In genomic region chr2:45014016-45014702, GRCh38 we compare ENCODE assay signal across 9 cellular contexts. TPM values are rescaled to one million over a fixed set of nuclear protein-coding genes. Genes with fewer than 3 reads are reported as not detected.
A peak's percentile ranks its signal among the peaks of the same experiment; 100 is the strongest.
DNase-seq lines count a peak whose midpoint lies in the region; ATAC-seq and TF ChIP-seq lines count a peak whose summit lies in the region.
"Had no signal": no experiment of that assay in that cellular context is flagged by ENCODE, and none has a peak within 500 bp of the region (broad histone marks: within the 10 kb centered on the region; RNA-seq: fewer than 3 reads in every experiment).

No MANE protein-coding gene starts in this region.

- H3K4me2 ChIP-seq in PC-9 = peak overlapping the region; percentile 67

- H3K4me3 ChIP-seq in PC-9 (peak overlapping the region; percentile 45; the same call in 1 of the 2 replicates), muscle layer of duodenum (ENCODE audit: low read depth in 1 of 2, low read length in 2 of 2) (peak overlapping the region; percentile 21 to 57)

- peak; percentile 74 for TF ChIP-seq CTCF in PC-9 (conservative IDR thresholded peaks at IDR 0.05)
- TF ChIP-seq CTCF in endothelial cell (IDR thresholded peaks at IDR 0.05; ENCODE audit: unreplicated experiment) = peak; percentile 84

- H3K4me3 Mint-ChIP-seq in activated naive CD4-positive, alpha-beta T cell treated with anti-CD3 and anti-CD28 coated beads, Interleukin-2, amount 10 ng/mL, durations not matched to agents 7 days and 5 days = no peak overlapping the region
- H3K4me3 Mint-ChIP-seq in endothelial cell (ENCODE audit: unreplicated experiment) = peak overlapping the region; percentile 69
- H3K4me3 Mint-ChIP-seq: activated naive CD4-positive, alpha-beta T cell treated with anti-CD3 and anti-CD28 coated beads, Interleukin-2, amount 50 U/mL, for 24 hours had no signal

- H3K36me3 ChIP-seq in PC-9 (ENCODE audit: low read depth) (no peaks in the 10 kb centered on the region), muscle layer of duodenum (ENCODE audit: control insufficient read depth in 1 of 2, insufficient read depth in 2 of 2, low read length in 2 of 2) (no peaks in the 10 kb centered on the region)

- H3K27me3 Mint-ChIP-seq in activated naive CD4-positive, alpha-beta T cell treated with anti-CD3 and anti-CD28 coated beads, Interleukin-2, amount 10 ng/mL, durations not matched to agents 7 days and 5 days = peaks cover 96% of the 10 kb centered on the region
- peaks cover 23% of the 10 kb centered on the region for H3K27me3 Mint-ChIP-seq in endothelial cell (ENCODE audit: unreplicated experiment)

- POLR2A ChIA-PET in PC-9 (lab: Charles Lee; ENCODE audit: unreplicated experiment) = no interaction called here

- ATAC-seq in GM18502 (IDR thresholded peaks at IDR 0.05; ENCODE audit: poor library complexity, unreplicated experiment) = no peak
- ATAC-seq in GM18861 (IDR thresholded peaks at IDR 0.05; ENCODE audit: unreplicated experiment) = no peak

- H4K20me1 ChIP-seq in PC-9 (ENCODE audit: insufficient read depth) = no peaks in the 10 kb centered on the region

- no peaks in the 10 kb centered on the region for H3K9me2 ChIP-seq in PC-9 (ENCODE audit: insufficient read depth)

- H3K9me3 ChIP-seq in PC-9 (ENCODE audit: insufficient read depth, low read depth) (no peaks in the 10 kb centered on the region), muscle layer of duodenum (ENCODE audit: control insufficient read depth in 1 of 2, low read length in 2 of 2) (no peaks in the 10 kb centered on the region)

- H3K27me3 ChIP-seq in PC-9 (ENCODE audit: insufficient read depth, low read depth) = no peaks in the 10 kb centered on the region
- peaks cover 55% of the 10 kb centered on the region for H3K27me3 ChIP-seq in muscle layer of duodenum (ENCODE audit: low read depth, low read length)

- no peaks in the 10 kb centered on the region for H3K79me2 ChIP-seq in PC-9 (ENCODE audit: low read depth)

- no peaks in the 10 kb centered on the region for H3K36me3 Mint-ChIP-seq in activated naive CD4-positive, alpha-beta T cell treated with anti-CD3 and anti-CD28 coated beads, Interleukin-2, amount 10 ng/mL, durations not matched to agents 7 days and 5 days
- no peaks in the 10 kb centered on the region for H3K36me3 Mint-ChIP-seq in endothelial cell (ENCODE audit: low read depth, unreplicated experiment)
- H3K36me3 Mint-ChIP-seq: activated naive CD4-positive, alpha-beta T cell treated with anti-CD3 and anti-CD28 coated beads, Interleukin-2, amount 50 U/mL, for 24 hours had no signal

- peak overlapping the region; percentile 66 for H3K27ac Mint-ChIP-seq in activated naive CD4-positive, alpha-beta T cell treated with anti-CD3 and anti-CD28 coated beads, Interleukin-2, amount 10 ng/mL, durations not matched to agents 7 days and 5 days
- H3K27ac Mint-ChIP-seq in endothelial cell (ENCODE audit: unreplicated experiment) = no peak overlapping the region
- H3K27ac Mint-ChIP-seq: activated naive CD4-positive, alpha-beta T cell treated with anti-CD3 and anti-CD28 coated beads, Interleukin-2, amount 50 U/mL, for 24 hours had no signal

- H2AFZ ChIP-seq in PC-9 = no peak overlapping the region

- H3K4me1 Mint-ChIP-seq in activated naive CD4-positive, alpha-beta T cell treated with anti-CD3 and anti-CD28 coated beads, Interleukin-2, amount 10 ng/mL, durations not matched to agents 7 days and 5 days = peaks cover 11% of the 10 kb centered on the region
- H3K4me1 Mint-ChIP-seq in endothelial cell (ENCODE audit: unreplicated experiment) = peaks cover 13% of the 10 kb centered on the region

- H3F3A ChIP-seq in PC-9 (ENCODE audit: insufficient read depth, low read depth) = no peaks in the 10 kb centered on the region; the same call in 1 of the 2 replicates

- H3K4me1 ChIP-seq in PC-9 (replicated peaks; ENCODE audit: insufficient read depth) (peaks cover 9% of the 10 kb centered on the region), muscle layer of duodenum (ENCODE audit: control insufficient read depth in 1 of 2, insufficient read depth in 2 of 2, low read length in 2 of 2) (peaks cover 0 to 39% of the 10 kb centered on the region in 2 donors)

- peak; percentile 49 for DNase-seq in activated naive CD4-positive, alpha-beta T cell treated with anti-CD3 and anti-CD28 coated beads, Interleukin-2, amount 10 ng/mL, durations not matched to agents 7 days and 5 days
- no peak for DNase-seq in activated naive CD4-positive, alpha-beta T cell treated with anti-CD3 and anti-CD28 coated beads, Interleukin-2, amount 50 U/mL, for 16 hours
- DNase-seq in PC-9 = peak in 1 of 2 experiments; percentile 53
- peak; percentile 80 for DNase-seq in endothelial cell (ENCODE audit: low spot score)
- DNase-seq in activated gamma-delta T cell treated with Interleukin-2 at 50 U/mL for 16 hours = no peak

- CTCF ChIA-PET in activated naive CD4-positive, alpha-beta T cell treated with anti-CD3 and anti-CD28 coated beads, Interleukin-2, amount 10 ng/mL, durations not matched to agents 7 days and 5 days (lab: Charles Lee) = interaction anchor here (0.6 to 2.0 kb wide), 6 partner anchors 14 to 202 kb away, joined by 3 to 11 read pairs (median 4); no protein-coding TSS in a partner anchor
- CTCF ChIA-PET in PC-9 (lab: Charles Lee) = no interaction called here

- H3K9me3 Mint-ChIP-seq in activated naive CD4-positive, alpha-beta T cell treated with anti-CD3 and anti-CD28 coated beads, Interleukin-2, amount 10 ng/mL, durations not matched to agents 7 days and 5 days = no peaks in the 10 kb centered on the region
- no peaks in the 10 kb centered on the region for H3K9me3 Mint-ChIP-seq in endothelial cell (ENCODE audit: unreplicated experiment)
- H3K9me3 Mint-ChIP-seq: activated naive CD4-positive, alpha-beta T cell treated with anti-CD3 and anti-CD28 coated beads, Interleukin-2, amount 50 U/mL, for 24 hours had no signal

- intact Hi-C loops in PC-9 (cut with micrococcal nuclease; ENCODE audit: unreplicated experiment) = no loop called here

- H3K27ac ChIP-seq in PC-9 (no peak overlapping the region), muscle layer of duodenum (ENCODE audit: low read length) (no peak overlapping the region)

- no TSS peak for BruUV-seq in PC-9 (replicated peaks; lab: Mats Ljungman, UMichigan)

RNA-seq across cellular contexts. Expression of gene SIX2, which starts 4.9 kb away (rescaled TPM):
- 10.2 and 11.9 TPM in 2 replicates for total RNA-seq in PC-9 (2021)
- 2.0 TPM for total RNA-seq in endothelial cell (ENCODE audit: unreplicated experiment)

Comparison
In these comparisons a context has a peak if more than half of its experiments do, and no peak if none do; other contexts are left out.
1. DNase-seq: peak in activated naive CD4-positive, alpha-beta T cell treated with anti-CD3 and anti-CD28 coated beads, Interleukin-2, amount 10 ng/mL, durations not matched to agents 7 days and 5 days (single experiment) and endothelial cell (single experiment); none in activated naive CD4-positive, alpha-beta T cell treated with anti-CD3 and anti-CD28 coated beads, Interleukin-2, amount 50 U/mL, for 16 hours (single experiment) and activated gamma-delta T cell treated with Interleukin-2 at 50 U/mL for 16 hours (single experiment).